In the genomic region with DNA sequence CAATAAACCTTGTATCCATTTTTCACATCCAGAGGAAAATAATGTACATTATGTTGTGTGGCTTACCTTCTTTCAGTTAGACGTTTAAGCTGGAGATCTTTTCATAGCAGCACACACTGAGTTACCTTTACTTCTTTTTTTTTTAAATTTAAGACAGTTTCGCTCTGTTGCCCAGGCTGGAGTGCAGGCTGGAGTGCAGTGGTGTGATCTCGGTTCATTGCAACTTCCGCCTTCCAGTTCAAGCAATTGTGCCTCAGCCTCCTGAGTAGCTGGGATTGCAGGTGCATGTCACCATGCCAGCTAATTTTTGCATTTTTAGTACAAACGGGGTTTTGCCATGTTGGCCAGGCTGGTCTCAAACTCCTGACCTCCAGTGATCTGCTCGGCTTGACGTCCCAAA, we compare ENCODE assay signal across 20 cellular contexts. TPM values are rescaled to one million over a fixed set of nuclear protein-coding genes. Genes with fewer than 3 reads are reported as not detected.
DNase-seq lines count a peak whose midpoint lies in the region; ATAC-seq and TF ChIP-seq lines count a peak whose summit lies in the region.
"Had no signal": no experiment of that assay in that cellular context is flagged by ENCODE, and none has a peak within 500 bp of the region (broad histone marks: within the 10 kb centered on the region; RNA-seq: fewer than 3 reads in every experiment).

No MANE protein-coding gene starts in this region.

- TF ChIP-seq CTCF in DOHH2 (IDR thresholded peaks at IDR 0.05; ENCODE audit: low read depth, low read length, poor library complexity, severe bottlenecking), result no peak
- no peak for TF ChIP-seq CTCF in SU-DHL-6 (IDR thresholded peaks at IDR 0.05; ENCODE audit: insufficient read depth, low read length, poor library complexity, severe bottlenecking)

- H3K9me2 ChIP-seq in DOHH2 (replicated peaks; ENCODE audit: control insufficient read depth, low read length) (no peaks in the 10 kb centered on the region), Karpas-422 (replicated peaks; ENCODE audit: insufficient read depth, low read length) (no peaks in the 10 kb centered on the region), SU-DHL-6 (replicated peaks; ENCODE audit: insufficient read depth, low read length) (no peaks in the 10 kb centered on the region)

- peak overlapping the region; percentile 65 for H3K9ac ChIP-seq in Karpas-422 (ENCODE audit: low read length)
- no peak overlapping the region for H3K9ac ChIP-seq in SU-DHL-6 (ENCODE audit: low read length)

- H3K27me3 Mint-ChIP-seq in stimulated activated memory B cell treated with anti-CD40 and anti-IgM and Interleukin-4, amounts not matched to agents 10 μg/mL and 1 μg/mL and 100 μg/mL, for 72 hours, result no peaks in the 10 kb centered on the region

- peak; percentile 91 for DNase-seq in Karpas-422
- no peak for DNase-seq in activated CD8-positive, alpha-beta memory T cell treated with anti-CD3 and anti-CD28 coated beads, Interleukin-2, amount 50 U/mL, for 48 hours
- no peak for DNase-seq in HUDEP-2 (lab: John Stamatoyannopoulos, UW; ENCODE audit: unreplicated experiment in 76 of 76)
- DNase-seq: 8988T, ACHN, MV-4-11, NCI-H1105 treated with DMSO at 0.1 percent for 48 hours, NCI-H146, NCI-H2029, NCI-H446, NCI-H524 treated with DMSO at 0.1 percent for 48 hours, NCI-H774, SHP77 treated with DMSO at 0.1 percent for 48 hours, SW 1271 had no signal

- H3K36me3 ChIP-seq in DOHH2 (ENCODE audit: control insufficient read depth, low read length), result no peaks in the 10 kb centered on the region
- H3K36me3 ChIP-seq in Karpas-422 (ENCODE audit: insufficient read depth, low read length), result no peaks in the 10 kb centered on the region
- H3K36me3 ChIP-seq in SU-DHL-6 (ENCODE audit: low read length), result no peaks in the 10 kb centered on the region

- H4K20me1 ChIP-seq in DOHH2 (ENCODE audit: control insufficient read depth, insufficient read depth, low read depth, low read length) (no peaks in the 10 kb centered on the region), Karpas-422 (ENCODE audit: insufficient read depth, low read depth, low read length) (no peaks in the 10 kb centered on the region), SU-DHL-6 (ENCODE audit: low read depth, low read length) (no peaks in the 10 kb centered on the region)

- H3K4me2 ChIP-seq in DOHH2 (ENCODE audit: low read length) (peak overlapping the region; percentile 14), Karpas-422 (ENCODE audit: low read depth, low read length, poor library complexity, severe bottlenecking) (peak overlapping the region; percentile 69), SU-DHL-6 (ENCODE audit: low read depth, low read length, poor library complexity, severe bottlenecking) (peak overlapping the region; percentile 18)

- H3K27me3 ChIP-seq in DOHH2 (ENCODE audit: control insufficient read depth, low read length) (no peaks in the 10 kb centered on the region), Karpas-422 (ENCODE audit: low read length) (no peaks in the 10 kb centered on the region), SU-DHL-6 (ENCODE audit: low read length) (no peaks in the 10 kb centered on the region)

- H3K27ac Mint-ChIP-seq in stimulated activated memory B cell treated with anti-CD40 and anti-IgM and Interleukin-4, amounts not matched to agents 10 μg/mL and 1 μg/mL and 100 μg/mL, for 72 hours, result peak overlapping the region; percentile 30

- peaks cover 16% of the 10 kb centered on the region for H3K4me1 ChIP-seq in DOHH2 (ENCODE audit: control insufficient read depth, low read length)
- H3K4me1 ChIP-seq in Karpas-422 (ENCODE audit: low read length), result peaks cover 76% of the 10 kb centered on the region

- H3K36me3 Mint-ChIP-seq in stimulated activated memory B cell treated with anti-CD40 and anti-IgM and Interleukin-4, amounts not matched to agents 10 μg/mL and 1 μg/mL and 100 μg/mL, for 72 hours, result no peaks in the 10 kb centered on the region

- H3K79me2 ChIP-seq in DOHH2 (ENCODE audit: control insufficient read depth, low read length) (peaks cover 3% of the 10 kb centered on the region; the same call in 1 of the 2 replicates), Karpas-422 (ENCODE audit: low read length) (no peaks in the 10 kb centered on the region; the same call in 1 of the 2 replicates), SU-DHL-6 (ENCODE audit: insufficient read depth, low read length) (no peaks in the 10 kb centered on the region)

- no peaks in the 10 kb centered on the region for H3K9me3 ChIP-seq in DOHH2 (ENCODE audit: control insufficient read depth, insufficient read depth, low read length)
- no peaks in the 10 kb centered on the region; the same call in 1 of the 2 replicates for H3K9me3 ChIP-seq in Karpas-422 (ENCODE audit: low read length)
- no peaks in the 10 kb centered on the region for H3K9me3 ChIP-seq in SU-DHL-6 (ENCODE audit: insufficient read depth, low read length)

- H3K4me3 Mint-ChIP-seq in stimulated activated memory B cell treated with anti-CD40 and anti-IgM and Interleukin-4, amounts not matched to agents 10 μg/mL and 1 μg/mL and 100 μg/mL, for 72 hours, result no peak overlapping the region

- peak; percentile 65 for ATAC-seq in stimulated activated memory B cell treated with anti-CD40 and anti-IgM and Interleukin-4, amounts not matched to agents 10 μg/mL and 1 μg/mL and 100 μg/mL, for 72 hours
- no peak for ATAC-seq in HG02870 (IDR thresholded peaks at IDR 0.05; ENCODE audit: unreplicated experiment)

- H3K4me1 Mint-ChIP-seq in stimulated activated memory B cell treated with anti-CD40 and anti-IgM and Interleukin-4, amounts not matched to agents 10 μg/mL and 1 μg/mL and 100 μg/mL, for 72 hours, result peaks cover 37% of the 10 kb centered on the region

- H3F3A ChIP-seq in DOHH2 (ENCODE audit: control insufficient read depth, insufficient read depth) (no peaks in the 10 kb centered on the region), SU-DHL-6 (ENCODE audit: insufficient read depth) (no peaks in the 10 kb centered on the region; the same call in 1 of the 2 replicates)

- peaks cover 3% of the 10 kb centered on the region for H3K9me3 Mint-ChIP-seq in stimulated activated memory B cell treated with anti-CD40 and anti-IgM and Interleukin-4, amounts not matched to agents 10 μg/mL and 1 μg/mL and 100 μg/mL, for 72 hours

- H2AFZ ChIP-seq in Karpas-422 (ENCODE audit: low read length) (no peak overlapping the region), SU-DHL-6 (ENCODE audit: low read depth, low read length, severe bottlenecking) (no peak overlapping the region)

- H3K27ac ChIP-seq in DOHH2 (ENCODE audit: low read depth, low read length) (peak overlapping the region; percentile 11; the same call in 1 of the 2 replicates), Karpas-422 (ENCODE audit: low read length) (peak overlapping the region; percentile 99), SU-DHL-6 (ENCODE audit: low read depth, low read length) (peak overlapping the region; percentile 5; the same call in 1 of the 2 replicates)
- H3K27ac ChIP-seq: HL-60, RWPE1 had no signal

- H3K4me3 ChIP-seq in DOHH2 (ENCODE audit: low read length), result no peak overlapping the region
- H3K4me3 ChIP-seq in Karpas-422 (ENCODE audit: low read length), result peak overlapping the region; percentile 50; the same call in 1 of the 2 replicates
- no peak overlapping the region for H3K4me3 ChIP-seq in SU-DHL-6 (ENCODE audit: insufficient read depth, low read length, poor library complexity, severe bottlenecking)

RNA-seq across cellular contexts. Expression of a gene that starts 7.4 kb away (rescaled TPM):
- total RNA-seq in Karpas-422 (2014; rRNA removed; shearing (Covaris generic); ENCODE audit: low replicate concordance), result 80.5 and 118 TPM in 2 replicates

Comparison
In these comparisons a context has a peak if more than half of its experiments do, and no peak if none do; other contexts are left out.
1. H3K27ac ChIP-seq: peak in every context shown above with its lines; median percentile 99 in Karpas-422; 11 in DOHH2; 5 in SU-DHL-6.
2. H3K4me2 ChIP-seq: peak in every context shown above with its lines; median percentile 69 in Karpas-422; 18 in SU-DHL-6; 14 in DOHH2.